ENCODE assay signal across 13 cellular contexts in genomic region chr2:72864500-72864899, GRCh38. TPM values are rescaled to one million over a fixed set of nuclear protein-coding genes. Genes with fewer than 3 reads are reported as not detected.
DNase-seq lines count a peak whose midpoint lies in the region; ATAC-seq, FAIRE-seq and TF ChIP-seq lines count a peak whose summit lies in the region.
"Had no signal": no experiment of that assay in that cellular context is flagged by ENCODE, and none has a peak within 500 bp of the region (broad histone marks: within the 10 kb centered on the region; RNA-seq: fewer than 3 reads in every experiment).

No MANE protein-coding gene starts in this region.

- no peaks in the 10 kb centered on the region for H3K36me3 ChIP-seq in gastroesophageal sphincter

- DNase-seq in A549 (ENCODE audit: low read depth in 1 of 2, low spot score in 1 of 2) (peak; percentile 28 to 70), astrocyte of the spinal cord (ENCODE audit: low read depth, low spot score) (peak; percentile 62), left colon (no peak), retina (no peak)
- DNase-seq in central memory CD4-positive, alpha-beta T cell: no peak
- DNase-seq: DMS79, substantia nigra had no signal

- TF ChIP-seq CTCF in A549 (IDR thresholded peaks at IDR 0.05): no peak
- no peak for TF ChIP-seq CTCF in astrocyte of the spinal cord (IDR thresholded peaks at IDR 0.05; ENCODE audit: low read depth, low read length)
- no peak for TF ChIP-seq CTCF in gastroesophageal sphincter (IDR thresholded peaks at IDR 0.05)

- H3K27me3 ChIP-seq in gastroesophageal sphincter: peaks cover 45% of the 10 kb centered on the region

- TF ChIP-seq EP300 in A549 (IDR thresholded peaks at IDR 0.05) (no peak), gastroesophageal sphincter (IDR thresholded peaks at IDR 0.05) (no peak)

- POLR2A ChIA-PET in A549 (lab: Yijun Ruan, JAX): interaction anchor here (0.8 to 1.2 kb wide), 2 partner anchors 23 to 107 kb away, joined by 3 read pairs; partner anchors contain the start of gene SPR

- TF ChIP-seq RAD21 in A549 (conservative IDR thresholded peaks at IDR 0.05 in 1 of 2, IDR thresholded peaks at IDR 0.05 in 1 of 2): no peak

- H3K9me3 ChIP-seq in A549: no peaks in the 10 kb centered on the region
- H3K9me3 ChIP-seq in gastroesophageal sphincter: no peaks in the 10 kb centered on the region

- CTCF ChIA-PET in A549 (lab: Yijun Ruan, JAX): interaction anchor here (0.6 to 7.6 kb wide), 10 partner anchors 15 to 1316 kb away, joined by 3 to 228 read pairs (median 24); partner anchors contain the start of gene SPR

- FAIRE-seq in A549 (lab: Jason Lieb, UNC): no peak
- FAIRE-seq: frontal cortex had no signal

- H3K4me2 ChIP-seq in A549: no peak overlapping the region

- no peak overlapping the region for H3K4me3 ChIP-seq in A549
- no peak overlapping the region for H3K4me3 ChIP-seq in astrocyte of the spinal cord (ENCODE audit: low read depth, low read length)
- H3K4me3 ChIP-seq in gastroesophageal sphincter: no peak overlapping the region

- in situ Hi-C loops in astrocyte of the spinal cord (cut with HindIII; ENCODE audit: low sequenced_read_pairs): no loop called here

- peaks cover 10% of the 10 kb centered on the region; the same call in 2 of the 3 replicates for H3K4me1 ChIP-seq in A549
- H3K4me1 ChIP-seq in gastroesophageal sphincter: peaks cover 0 to 11% (median 3%) of the 10 kb centered on the region in 3 donors

- WGBS in A549 (ENCODE audit: missing lambda C conversion rate): 21% methylated on average over 2 of the region's 2 CpGs
- WGBS in gastroesophageal sphincter (ENCODE audit: low coverage in 1 of 2), 2 donors: 15 to 17% methylated on average over 2 of the region's 2 CpGs

- H3K27ac ChIP-seq in A549 (no peak overlapping the region), gastroesophageal sphincter (no peak overlapping the region)
- H3K27ac ChIP-seq: HL-60 had no signal

- TF ChIP-seq POLR2A in A549 (IDR thresholded peaks at IDR 0.05; ENCODE audit: low read length) (no peak), gastroesophageal sphincter (IDR thresholded peaks at IDR 0.05) (no peak)

- intact Hi-C loops in left colon (cut with DNase I, micrococcal nuclease): loop anchor here in 1 of 2 donors (10.0 kb wide), 1 partner anchor 90 kb away; no protein-coding TSS in a partner anchor

- ATAC-seq in A549 (no peak), GM18520 (IDR thresholded peaks at IDR 0.05; ENCODE audit: unreplicated experiment) (peak; percentile 38), HG03135 (IDR thresholded peaks at IDR 0.05; ENCODE audit: unreplicated experiment) (peak; percentile 58), left colon (no peak), gastroesophageal sphincter (no peak)

TF ChIP-seq in A549, 52 proteins besides CTCF, POLR2A, EP300 and RAD21:
- TF ChIP-seq POLR2AphosphoS2 (conservative IDR thresholded peaks at IDR 0.05; ENCODE audit: low read length) (no peak), ZSCAN20 (CRISPR knock-in tag; IDR thresholded peaks at IDR 0.05) (no peak), JUNB (IDR thresholded peaks at IDR 0.05) (peak; percentile 68), FOSL2 (IDR thresholded peaks at IDR 0.05) (peak; percentile 88), FOSL2 (CRISPR knock-in tag; IDR thresholded peaks at IDR 0.05) (peak; percentile 80), CEBPB (IDR thresholded peaks at IDR 0.05) (no peak), RCOR1 (IDR thresholded peaks at IDR 0.05; ENCODE audit: low read depth, low read length) (no peak), ZFP36 (IDR thresholded peaks at IDR 0.05; ENCODE audit: borderline replicate concordance, partially characterized antibody) (no peak), PBX3 (IDR thresholded peaks at IDR 0.05) (0 out of 2 replicates have a peak, but pooled peaks have one; percentile 50), SMC3 (IDR thresholded peaks at IDR 0.05) (no peak)
TF ChIP-seq in A549: peak in this region for 3.

RNA-seq across cellular contexts. Expression of gene SPR, which starts 22.7 kb away (rescaled TPM):
- polyA plus RNA-seq in A549 (2011; rRNA removed) (88.5 and 99.3 TPM in 2 replicates), A549 (2017; fragmentation: RNase III; extraction: RNeasy Plus Mini Kit Qiagen cat#74134 plus additional on column Dnase treatment) (118 to 141 TPM (median 138 TPM) in 3 replicates)
- polyA plus RNA-seq in A549 (2012; cell fraction: cytosol; rRNA removed): 128 and 139 TPM in 2 replicates
- 81.5 and 86.8 TPM in 2 replicates for polyA plus RNA-seq in A549 (2012; cell fraction: nucleus; rRNA removed)
- polyA minus RNA-seq in A549 (2011; rRNA and poly(A)+ RNA removed): 50.9 and 53.4 TPM in 2 replicates
- total RNA-seq in left colon (10 to 100 TPM; 77.8 to 81.9 TPM), gastroesophageal sphincter (10 to 100 TPM; 26.1 to 48.5 (median 39.4) TPM)

RNA-seq across cellular contexts. Expression of gene EXOC6B, which starts 38.7 kb away (rescaled TPM):
- polyA plus RNA-seq in A549 (2011; rRNA removed) (24.7 and 28.3 TPM in 2 replicates), A549 (2017; fragmentation: RNase III; extraction: RNeasy Plus Mini Kit Qiagen cat#74134 plus additional on column Dnase treatment) (14.3 to 18.5 TPM (median 15.5 TPM) in 3 replicates)
- polyA plus RNA-seq in A549 (2012; cell fraction: cytosol; rRNA removed): 4.9 and 6.5 TPM in 2 replicates
- 11.3 and 11.4 TPM in 2 replicates for polyA plus RNA-seq in A549 (2012; cell fraction: nucleus; rRNA removed)
- polyA minus RNA-seq in A549 (2011; rRNA and poly(A)+ RNA removed): 42.2 and 45.6 TPM in 2 replicates
- total RNA-seq in left colon (10 to 100 TPM; 23.9 to 37.6 TPM), gastroesophageal sphincter (10 to 100 TPM; 35.3 to 47.2 (median 41.2) TPM)

RNA-seq across cellular contexts. Expression of gene EMX1, which starts 52.8 kb away (rescaled TPM):
- not detected in 2 replicates for polyA plus RNA-seq in A549 (2011; rRNA removed)
- polyA plus RNA-seq in A549 (2012; cell fraction: cytosol; rRNA removed): 0.04 and 0.08 TPM in 2 replicates
- 0.04 TPM in 2 replicates for polyA plus RNA-seq in A549 (2012; cell fraction: nucleus; rRNA removed)
- 0.05 TPM in 1 of 3 replicates, not detected in the others for polyA plus RNA-seq in A549 (2017; fragmentation: RNase III; extraction: RNeasy Plus Mini Kit Qiagen cat#74134 plus additional on column Dnase treatment)
- not detected in 2 replicates for polyA minus RNA-seq in A549 (2011; rRNA and poly(A)+ RNA removed)
- total RNA-seq in left colon: 1 to 10 TPM; 1.5 to 2.2 TPM
- total RNA-seq in gastroesophageal sphincter: under 1 TPM in 1 of 4 donors, not detected in 3; 0.15 TPM
- total RNA-seq: osteocyte had no signal

Comparison
In these comparisons a context has a peak if more than half of its experiments do, and no peak if none do; other contexts are left out.
1. ATAC-seq: peak in GM18520 (single experiment) and HG03135 (single experiment); none in A549 (0 of 2), left colon (single experiment) and gastroesophageal sphincter (single experiment).
2. DNase-seq: peak in A549 (2 of 2) and astrocyte of the spinal cord (single experiment); none in central memory CD4-positive, alpha-beta T cell (single experiment), left colon (0 of 2) and retina (single experiment).